Comparison of ENCODE assay signal across 14 cellular contexts in genomic region chr10:116836902-116837513, GRCh38. TPM values are rescaled to one million over a fixed set of nuclear protein-coding genes. Genes with fewer than 3 reads are reported as not detected.
DNase-seq lines count a peak whose midpoint lies in the region; ATAC-seq and TF ChIP-seq lines count a peak whose summit lies in the region.
"Had no signal": no experiment of that assay in that cellular context is flagged by ENCODE, and none has a peak within 500 bp of the region (broad histone marks: within the 10 kb centered on the region; RNA-seq: fewer than 3 reads in every experiment).

No MANE protein-coding gene starts in this region.

- no peak overlapping the region for H3K14ac ChIP-seq in mesenchymal stem cell (ENCODE audit: low read length in 2 of 2)

- H4K8ac ChIP-seq in mesenchymal stem cell (ENCODE audit: low read length): no peak overlapping the region

- no peak overlapping the region for H3K18ac ChIP-seq in mesenchymal stem cell (ENCODE audit: low read depth in 1 of 2, low read length in 2 of 2)

- H3K9me3 Mint-ChIP-seq in activated naive CD4-positive, alpha-beta T cell treated with anti-CD3 and anti-CD28 coated beads, Interleukin-2, amount 50 U/mL, for 72 hours: no peaks in the 10 kb centered on the region
- H3K9me3 Mint-ChIP-seq: activated naive CD8-positive, alpha-beta T cell treated with anti-CD3 and anti-CD28 coated beads, Interleukin-2, amount 50 U/mL, for 24 hours had no signal

- ATAC-seq in GM18867 (IDR thresholded peaks at IDR 0.05; ENCODE audit: unreplicated experiment) (no peak), HG03442 (IDR thresholded peaks at IDR 0.05; ENCODE audit: unreplicated experiment) (no peak), esophagus mucosa (no peak)
- ATAC-seq in activated naive CD4-positive, alpha-beta T cell treated with anti-CD3 and anti-CD28 coated beads, Interleukin-2, amount 50 U/mL, for 72 hours: no peak
- ATAC-seq: activated naive CD8-positive, alpha-beta T cell treated with anti-CD3 and anti-CD28 coated beads, Interleukin-2, amount 50 U/mL, for 24 hours had no signal

- H2AFZ ChIP-seq in mesenchymal stem cell (ENCODE audit: low read depth, low read length): no peak overlapping the region

- no peak overlapping the region for H2BK120ac ChIP-seq in mesenchymal stem cell (ENCODE audit: low read depth, low read length)

- in situ Hi-C loops in astrocyte of the cerebellum (cut with HindIII; ENCODE audit: low sequenced_read_pairs): no loop called here

- H2AK5ac ChIP-seq in mesenchymal stem cell (ENCODE audit: low read length, severe bottlenecking): no peak overlapping the region

- H3K9me3 ChIP-seq in mesenchymal stem cell (ENCODE audit: control insufficient read depth, low read length): no peaks in the 10 kb centered on the region
- H3K9me3 ChIP-seq: thyroid gland had no signal

- TF ChIP-seq CTCF in astrocyte of the cerebellum (IDR thresholded peaks at IDR 0.05; ENCODE audit: low read depth, low read length, missing control alignments): peak; percentile 36

- no peak overlapping the region for H2BK5ac ChIP-seq in mesenchymal stem cell (ENCODE audit: low read depth, low read length, poor library complexity, severe bottlenecking)

- H3K9ac ChIP-seq in mesenchymal stem cell (ENCODE audit: low read length): no peak overlapping the region

- no peak overlapping the region for H3K23ac ChIP-seq in mesenchymal stem cell (ENCODE audit: low read length in 2 of 2)

- H2BK12ac ChIP-seq in mesenchymal stem cell (ENCODE audit: low read length in 2 of 2): no peak overlapping the region

- WGBS in mesenchymal stem cell: 66% methylated on average over 6 of the region's 8 CpGs

- peak; percentile 21 for DNase-seq in DMS153 treated with DMSO at 0.1 percent for 48 hours (lab: John Stamatoyannopoulos, UW; ENCODE audit: unreplicated experiment)
- DNase-seq in NCI-H146 treated with DMSO at 0.1 percent for 48 hours (lab: John Stamatoyannopoulos, UW; ENCODE audit: unreplicated experiment): peak; percentile 33
- no peak for DNase-seq in astrocyte of the cerebellum (ENCODE audit: low read depth)
- peak; percentile 8 for DNase-seq in mesenchymal stem cell
- DNase-seq in activated naive CD4-positive, alpha-beta T cell treated with anti-CD3 and anti-CD28 coated beads, Interleukin-2, amount 50 U/mL, for 72 hours (ENCODE audit: low spot score in 2 of 2): no peak
- DNase-seq: activated CD8-positive, alpha-beta memory T cell treated with anti-CD3 and anti-CD28 coated beads, Interleukin-2, amount 50 U/mL, for 4 hours; activated naive CD8-positive, alpha-beta T cell treated with anti-CD3 and anti-CD28 coated beads, Interleukin-2, amount 50 U/mL, for 24 hours; Kasumi-1; NCI-H526 treated with DMSO at 0.1 percent for 48 hours; stimulated activated CD4-positive, alpha-beta T cell treated with anti-CD3 and anti-CD28 coated beads, Interleukin-12 subunit alpha, Interleukin-12 subunit beta, amount 100 ng/mL, for 4 hours had no signal

- no peaks in the 10 kb centered on the region for H3K36me3 Mint-ChIP-seq in activated naive CD4-positive, alpha-beta T cell treated with anti-CD3 and anti-CD28 coated beads, Interleukin-2, amount 50 U/mL, for 72 hours

- no peak overlapping the region for H3K27ac Mint-ChIP-seq in activated naive CD4-positive, alpha-beta T cell treated with anti-CD3 and anti-CD28 coated beads, Interleukin-2, amount 50 U/mL, for 72 hours
- H3K27ac Mint-ChIP-seq: activated naive CD8-positive, alpha-beta T cell treated with anti-CD3 and anti-CD28 coated beads, Interleukin-2, amount 50 U/mL, for 24 hours had no signal

- no peaks in the 10 kb centered on the region for H3K79me1 ChIP-seq in mesenchymal stem cell (replicated peaks; ENCODE audit: low read length, poor library complexity, severe bottlenecking)

- H3K4me3 ChIP-seq in astrocyte of the cerebellum (ENCODE audit: low read depth, low read length): no peak overlapping the region
- H3K4me3 ChIP-seq in mesenchymal stem cell (ENCODE audit: insufficient read depth in 1 of 2, low read depth in 1 of 2, low read length in 2 of 2): no peak overlapping the region
- H3K4me3 ChIP-seq: thyroid gland had no signal

- H3K4me1 ChIP-seq in mesenchymal stem cell (ENCODE audit: control insufficient read depth, insufficient read depth, low read depth, low read length): peaks cover 5% of the 10 kb centered on the region
- H3K4me1 ChIP-seq: thyroid gland had no signal

- H3K27ac ChIP-seq in mesenchymal stem cell (ENCODE audit: low read length, poor library complexity, severe bottlenecking): no peak overlapping the region
- H3K27ac ChIP-seq: thyroid gland had no signal

- no peak overlapping the region for H3K4ac ChIP-seq in mesenchymal stem cell (ENCODE audit: low read depth in 1 of 2, low read length in 2 of 2)

- peaks cover 0 to 20% of the 10 kb centered on the region in 2 experiments for H3K27me3 ChIP-seq in mesenchymal stem cell (ENCODE audit: control insufficient read depth in 1 of 2, insufficient read depth in 1 of 2, low read length in 2 of 2)
- H3K27me3 ChIP-seq: thyroid gland had no signal

- H4K91ac ChIP-seq in mesenchymal stem cell (ENCODE audit: low read length): no peak overlapping the region

- no peak overlapping the region for H3K4me2 ChIP-seq in mesenchymal stem cell (ENCODE audit: low read length, poor library complexity, severe bottlenecking)

- H3K36me3 ChIP-seq in mesenchymal stem cell (ENCODE audit: control insufficient read depth in 1 of 2, insufficient read depth in 2 of 2, low read depth in 1 of 2, low read length in 2 of 2): peaks cover 0 to 3% of the 10 kb centered on the region in 2 experiments
- H3K36me3 ChIP-seq: thyroid gland had no signal

- no peak overlapping the region for H2BK15ac ChIP-seq in mesenchymal stem cell (ENCODE audit: low read depth, poor library complexity, severe bottlenecking)

RNA-seq across cellular contexts. Expression of gene ENO4, which starts 12.3 kb away (rescaled TPM):
- polyA plus RNA-seq in mesenchymal stem cell (2013, experiment 1 of 2): 0.18 TPM
- 0.05 TPM for polyA plus RNA-seq in mesenchymal stem cell (2013, experiment 2 of 2)
- not detected for total RNA-seq in esophagus mucosa
- not detected for total RNA-seq in activated naive CD4-positive, alpha-beta T cell treated with anti-CD3 and anti-CD28 coated beads, Interleukin-2, amount 50 U/mL, for 72 hours

Comparison
In these comparisons a context has a peak if more than half of its experiments do, and no peak if none do; other contexts are left out.
1. DNase-seq: peak in DMS153 treated with DMSO at 0.1 percent for 48 hours (single experiment), NCI-H146 treated with DMSO at 0.1 percent for 48 hours (single experiment) and mesenchymal stem cell (single experiment); none in astrocyte of the cerebellum (single experiment) and activated naive CD4-positive, alpha-beta T cell treated with anti-CD3 and anti-CD28 coated beads, Interleukin-2, amount 50 U/mL, for 72 hours (0 of 2).